1 cellular context compared by ENCODE assay signal in the genomic region with DNA sequence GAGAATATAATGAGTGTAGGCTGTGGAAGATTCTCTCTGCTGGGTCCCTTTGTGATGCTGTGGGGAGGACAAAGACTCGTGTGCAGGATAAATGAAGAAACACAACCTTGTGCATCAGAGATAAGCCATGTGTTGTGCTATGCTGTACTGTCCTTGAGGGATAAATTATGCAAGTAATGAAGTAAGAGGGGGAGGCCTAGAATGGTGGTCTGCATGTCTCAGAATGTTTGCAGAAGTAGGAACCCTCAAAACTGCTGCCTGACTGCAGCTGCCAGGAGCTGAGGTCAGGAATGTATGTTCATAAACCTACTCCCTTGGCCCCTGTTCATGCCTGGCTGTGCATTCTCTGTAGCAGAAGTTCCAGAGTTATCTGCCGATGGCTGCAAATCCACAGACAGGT.
TF ChIP-seq lines count a peak whose summit lies in the region.

No MANE protein-coding gene starts in this region.

TF ChIP-seq in GM23338, 12 proteins besides CTCF, POLR2A, EP300 and RAD21 (continued from another document):
- TF ChIP-seq, protein P1, sequence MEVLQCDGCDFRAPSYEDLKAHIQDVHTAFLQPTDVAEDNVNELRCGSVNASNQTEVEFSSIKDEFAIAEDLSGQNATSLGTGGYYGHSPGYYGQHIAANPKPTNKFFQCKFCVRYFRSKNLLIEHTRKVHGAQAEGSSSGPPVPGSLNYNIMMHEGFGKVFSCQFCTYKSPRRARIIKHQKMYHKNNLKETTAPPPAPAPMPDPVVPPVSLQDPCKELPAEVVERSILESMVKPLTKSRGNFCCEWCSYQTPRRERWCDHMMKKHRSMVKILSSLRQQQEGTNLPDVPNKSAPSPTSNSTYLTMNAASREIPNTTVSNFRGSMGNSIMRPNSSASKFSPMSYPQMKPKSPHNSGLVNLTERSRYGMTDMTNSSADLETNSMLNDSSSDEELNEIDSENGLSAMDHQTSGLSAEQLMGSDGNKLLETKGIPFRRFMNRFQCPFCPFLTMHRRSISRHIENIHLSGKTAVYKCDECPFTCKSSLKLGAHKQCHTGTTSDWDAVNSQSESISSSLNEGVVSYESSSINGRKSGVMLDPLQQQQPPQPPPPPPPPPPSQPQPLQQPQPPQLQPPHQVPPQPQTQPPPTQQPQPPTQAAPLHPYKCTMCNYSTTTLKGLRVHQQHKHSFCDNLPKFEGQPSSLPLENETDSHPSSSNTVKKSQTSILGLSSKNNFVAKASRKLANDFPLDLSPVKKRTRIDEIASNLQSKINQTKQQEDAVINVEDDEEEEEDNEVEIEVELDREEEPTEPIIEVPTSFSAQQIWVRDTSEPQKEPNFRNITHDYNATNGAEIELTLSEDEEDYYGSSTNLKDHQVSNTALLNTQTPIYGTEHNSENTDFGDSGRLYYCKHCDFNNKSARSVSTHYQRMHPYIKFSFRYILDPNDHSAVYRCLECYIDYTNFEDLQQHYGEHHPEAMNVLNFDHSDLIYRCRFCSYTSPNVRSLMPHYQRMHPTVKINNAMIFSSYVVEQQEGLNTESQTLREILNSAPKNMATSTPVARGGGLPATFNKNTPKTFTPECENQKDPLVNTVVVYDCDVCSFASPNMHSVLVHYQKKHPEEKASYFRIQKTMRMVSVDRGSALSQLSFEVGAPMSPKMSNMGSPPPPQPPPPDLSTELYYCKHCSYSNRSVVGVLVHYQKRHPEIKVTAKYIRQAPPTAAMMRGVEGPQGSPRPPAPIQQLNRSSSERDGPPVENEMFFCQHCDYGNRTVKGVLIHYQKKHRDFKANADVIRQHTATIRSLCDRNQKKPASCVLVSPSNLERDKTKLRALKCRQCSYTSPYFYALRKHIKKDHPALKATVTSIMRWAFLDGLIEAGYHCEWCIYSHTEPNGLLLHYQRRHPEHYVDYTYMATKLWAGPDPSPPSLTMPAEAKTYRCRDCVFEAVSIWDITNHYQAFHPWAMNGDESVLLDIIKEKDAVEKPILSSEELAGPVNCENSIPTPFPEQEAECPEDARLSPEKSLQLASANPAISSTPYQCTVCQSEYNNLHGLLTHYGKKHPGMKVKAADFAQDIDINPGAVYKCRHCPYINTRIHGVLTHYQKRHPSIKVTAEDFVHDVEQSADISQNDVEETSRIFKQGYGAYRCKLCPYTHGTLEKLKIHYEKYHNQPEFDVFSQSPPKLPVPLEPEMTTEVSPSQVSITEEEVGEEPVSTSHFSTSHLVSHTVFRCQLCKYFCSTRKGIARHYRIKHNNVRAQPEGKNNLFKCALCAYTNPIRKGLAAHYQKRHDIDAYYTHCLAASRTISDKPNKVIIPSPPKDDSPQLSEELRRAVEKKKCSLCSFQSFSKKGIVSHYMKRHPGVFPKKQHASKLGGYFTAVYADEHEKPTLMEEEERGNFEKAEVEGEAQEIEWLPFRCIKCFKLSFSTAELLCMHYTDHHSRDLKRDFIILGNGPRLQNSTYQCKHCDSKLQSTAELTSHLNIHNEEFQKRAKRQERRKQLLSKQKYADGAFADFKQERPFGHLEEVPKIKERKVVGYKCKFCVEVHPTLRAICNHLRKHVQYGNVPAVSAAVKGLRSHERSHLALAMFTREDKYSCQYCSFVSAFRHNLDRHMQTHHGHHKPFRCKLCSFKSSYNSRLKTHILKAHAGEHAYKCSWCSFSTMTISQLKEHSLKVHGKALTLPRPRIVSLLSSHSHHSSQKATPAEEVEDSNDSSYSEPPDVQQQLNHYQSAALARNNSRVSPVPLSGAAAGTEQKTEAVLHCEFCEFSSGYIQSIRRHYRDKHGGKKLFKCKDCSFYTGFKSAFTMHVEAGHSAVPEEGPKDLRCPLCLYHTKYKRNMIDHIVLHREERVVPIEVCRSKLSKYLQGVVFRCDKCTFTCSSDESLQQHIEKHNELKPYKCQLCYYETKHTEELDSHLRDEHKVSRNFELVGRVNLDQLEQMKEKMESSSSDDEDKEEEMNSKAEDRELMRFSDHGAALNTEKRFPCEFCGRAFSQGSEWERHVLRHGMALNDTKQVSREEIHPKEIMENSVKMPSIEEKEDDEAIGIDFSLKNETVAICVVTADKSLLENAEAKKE (CRISPR knock-in tag; IDR thresholded peaks at IDR 0.05): no peak
- TF ChIP-seq POLR2AphosphoS5 (IDR thresholded peaks at IDR 0.05; ENCODE audit: low read depth) (no peak), ZNF331 (CRISPR knock-in tag; IDR thresholded peaks at IDR 0.05; ENCODE audit: low read depth) (no peak), NANOG (IDR thresholded peaks at IDR 0.05; ENCODE audit: borderline replicate concordance) (no peak)
TF ChIP-seq in GM23338: peak in this region for 0.
